Comparison of ENCODE assay signal across 34 cellular contexts in the genomic region with DNA sequence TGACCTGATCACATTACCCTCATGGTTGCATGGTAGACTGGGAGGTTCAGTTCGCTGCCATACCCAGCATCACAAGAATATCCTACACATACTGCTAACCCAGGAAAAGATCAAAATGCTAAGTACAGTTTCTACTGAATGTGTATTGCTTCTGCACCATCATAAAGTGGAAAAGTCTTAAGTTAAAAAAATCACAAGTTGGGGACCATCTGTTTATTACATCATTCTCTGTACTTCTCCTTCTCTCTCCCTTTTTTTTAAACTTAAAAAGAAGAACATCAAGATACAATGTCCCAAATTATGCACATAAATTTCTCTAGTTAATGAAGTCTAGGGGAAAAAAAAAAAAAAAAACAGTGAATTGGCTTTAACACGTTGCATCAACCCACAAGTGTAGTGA.
"Had no signal": no experiment of that assay in that cellular context is flagged by ENCODE, and none has a peak within 500 bp of the region (broad histone marks: within the 10 kb centered on the region; RNA-seq: fewer than 3 reads in every experiment).

No MANE protein-coding gene starts in this region.

- H3K27ac Mint-ChIP-seq: activated CD4-positive, alpha-beta memory T cell treated with anti-CD3 and anti-CD28 coated beads, Interleukin-2, amount 10 ng/mL, durations not matched to agents 7 days and 5 days; activated CD8-positive, alpha-beta memory T cell treated with anti-CD3 and anti-CD28 coated beads, Interleukin-2, amount 10 ng/mL, durations not matched to agents 7 days and 5 days; activated naive CD4-positive, alpha-beta T cell treated with anti-CD3 and anti-CD28 coated beads, Interleukin-2, amount 10 ng/mL, durations not matched to agents 7 days and 5 days; activated naive CD8-positive, alpha-beta T cell; activated naive CD8-positive, alpha-beta T cell treated with anti-CD3 and anti-CD28 coated beads, Interleukin-2, amount 50 U/mL, for 24 hours had no signal

- H3K27me3 ChIP-seq: SJSA1 had no signal

- DNase-seq: activated CD4-positive, alpha-beta memory T cell treated with anti-CD3 and anti-CD28 coated beads, Interleukin-2, amount 10 ng/mL, durations not matched to agents 7 days and 5 days; activated CD4-positive, alpha-beta T cell treated with anti-CD3 and anti-CD28 coated beads for 1 hour; activated CD4-positive, alpha-beta T cell treated with anti-CD3 and anti-CD28 coated beads for 48 hours; activated CD4-positive, CD25-positive, alpha-beta regulatory T cell; activated CD8-positive, alpha-beta memory T cell treated with anti-CD3 and anti-CD28 coated beads for 24 hours; activated CD8-positive, alpha-beta memory T cell treated with anti-CD3 and anti-CD28 coated beads, Interleukin-2, amount 10 ng/mL, durations not matched to agents 7 days and 5 days; activated CD8-positive, alpha-beta memory T cell treated with anti-CD3 and anti-CD28 coated beads, Interleukin-2, amount 50 U/mL, for 48 hours; activated effector memory CD4-positive, alpha-beta T cell treated with Interleukin-2 at 50 U/mL for 16 hours; activated naive CD4-positive, alpha-beta T cell treated with anti-CD3 and anti-CD28 coated beads, Interleukin-2, amount 10 ng/mL, durations not matched to agents 7 days and 5 days; activated naive CD8-positive, alpha-beta T cell treated with anti-CD3 and anti-CD28 coated beads, Interleukin-2, amount 50 U/mL, for 24 hours; activated T-cell treated with anti-CD3 and anti-CD28 coated beads, Interleukin-2, amount 50 U/mL, for 48 hours; caudate nucleus; cerebellar nuclear complex; Karpas-422; KBM-7; NCI-H1105; NCI-H1417 treated with DMSO at 0.1 percent for 48 hours; NCI-H187 treated with DMSO at 0.1 percent for 48 hours; NCI-H2081; NCI-H2171 treated with DMSO at 0.1 percent for 48 hours; NCI-H226; NCI-H446 treated with DMSO at 0.1 percent for 48 hours; NCI-H524; NCI-H748 treated with DMSO at 0.1 percent for 48 hours; NK-92 treated with Interleukin-12 subunit alpha and Interleukin-12 subunit beta, amount 100 ng/mL, for 24 hours; SHP77; SW 1271; T-helper 1 cell; T-helper 2 cell; T-helper 9 cell; WERI-Rb-1 had no signal

- H3K36me3 ChIP-seq: WERI-Rb-1 had no signal

- H3K27ac ChIP-seq: SJSA1, WERI-Rb-1 had no signal

- H3K4me3 Mint-ChIP-seq: activated CD4-positive, alpha-beta memory T cell treated with anti-CD3 and anti-CD28 coated beads, Interleukin-2, amount 10 ng/mL, durations not matched to agents 7 days and 5 days; activated CD8-positive, alpha-beta memory T cell treated with anti-CD3 and anti-CD28 coated beads, Interleukin-2, amount 10 ng/mL, durations not matched to agents 7 days and 5 days; activated naive CD4-positive, alpha-beta T cell treated with anti-CD3 and anti-CD28 coated beads, Interleukin-2, amount 10 ng/mL, durations not matched to agents 7 days and 5 days; activated naive CD8-positive, alpha-beta T cell; activated naive CD8-positive, alpha-beta T cell treated with anti-CD3 and anti-CD28 coated beads, Interleukin-2, amount 50 U/mL, for 24 hours had no signal

- H3K4me1 ChIP-seq: SJSA1 had no signal

- H3K9me3 Mint-ChIP-seq: activated CD4-positive, alpha-beta memory T cell treated with anti-CD3 and anti-CD28 coated beads, Interleukin-2, amount 10 ng/mL, durations not matched to agents 7 days and 5 days; activated naive CD4-positive, alpha-beta T cell treated with anti-CD3 and anti-CD28 coated beads, Interleukin-2, amount 10 ng/mL, durations not matched to agents 7 days and 5 days; activated naive CD8-positive, alpha-beta T cell treated with anti-CD3 and anti-CD28 coated beads, Interleukin-2, amount 50 U/mL, for 24 hours; brain had no signal

- H3K4me1 Mint-ChIP-seq: activated CD4-positive, alpha-beta memory T cell treated with anti-CD3 and anti-CD28 coated beads, Interleukin-2, amount 10 ng/mL, durations not matched to agents 7 days and 5 days; activated CD8-positive, alpha-beta memory T cell treated with anti-CD3 and anti-CD28 coated beads, Interleukin-2, amount 10 ng/mL, durations not matched to agents 7 days and 5 days; activated naive CD4-positive, alpha-beta T cell treated with anti-CD3 and anti-CD28 coated beads, Interleukin-2, amount 10 ng/mL, durations not matched to agents 7 days and 5 days; activated naive CD8-positive, alpha-beta T cell treated with anti-CD3 and anti-CD28 coated beads, Interleukin-2, amount 50 U/mL, for 24 hours; brain had no signal

- H3K27me3 Mint-ChIP-seq: activated CD4-positive, alpha-beta memory T cell treated with anti-CD3 and anti-CD28 coated beads, Interleukin-2, amount 10 ng/mL, durations not matched to agents 7 days and 5 days; activated CD8-positive, alpha-beta memory T cell treated with anti-CD3 and anti-CD28 coated beads, Interleukin-2, amount 10 ng/mL, durations not matched to agents 7 days and 5 days; activated naive CD4-positive, alpha-beta T cell treated with anti-CD3 and anti-CD28 coated beads, Interleukin-2, amount 10 ng/mL, durations not matched to agents 7 days and 5 days; activated naive CD8-positive, alpha-beta T cell; activated naive CD8-positive, alpha-beta T cell treated with anti-CD3 and anti-CD28 coated beads, Interleukin-2, amount 50 U/mL, for 24 hours; brain had no signal

- H3K9me3 ChIP-seq: SJSA1 had no signal

- H3K4me3 ChIP-seq: SJSA1 had no signal
